ENCODE assay signal across 8 cellular contexts in the genomic region with DNA sequence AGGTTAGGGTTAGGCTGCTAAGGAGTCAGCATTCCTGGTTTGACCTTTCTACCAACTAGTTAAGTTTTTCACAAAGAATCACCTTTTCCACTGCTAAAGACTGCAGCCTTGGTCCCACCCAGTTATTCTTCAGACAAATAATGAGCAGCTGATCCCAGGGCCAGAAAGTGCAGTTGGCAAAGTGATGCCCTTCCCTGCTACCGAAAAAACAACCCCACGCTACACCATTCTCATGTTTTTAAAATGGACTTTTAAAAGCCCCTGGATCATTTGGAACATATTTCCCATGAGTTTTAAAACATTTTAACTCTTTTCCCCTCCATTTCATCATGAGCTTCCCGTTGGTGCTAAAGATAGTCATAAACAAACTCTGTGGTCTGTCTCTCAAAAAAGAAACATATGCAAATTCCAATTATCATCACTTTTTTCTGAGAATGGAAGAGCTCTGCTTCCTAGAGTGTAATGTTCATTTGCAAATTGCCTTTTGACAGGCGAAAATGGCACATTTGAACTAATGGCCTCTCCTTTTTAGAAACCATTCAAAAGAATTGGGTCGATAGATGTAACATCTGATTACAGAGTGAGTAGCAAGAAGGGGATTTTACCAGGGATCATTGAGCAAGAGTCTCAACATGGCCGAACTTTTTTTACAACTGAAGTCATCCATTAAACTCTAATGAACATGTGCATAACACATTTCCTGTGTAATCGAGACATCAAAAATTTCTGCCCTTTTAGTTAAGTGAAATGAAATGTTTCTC.
DNase-seq lines count a peak whose midpoint lies in the region; ATAC-seq and TF ChIP-seq lines count a peak whose summit lies in the region.

No MANE protein-coding gene starts in this region.

- CTCF ChIA-PET in OCI-LY7 (lab: Charles Lee; ENCODE audit: unreplicated experiment), result no interaction called here

- no peak overlapping the region for H2AFZ ChIP-seq in OCI-LY7 (ENCODE audit: low read length)

- peak overlapping the region; percentile 71 for H3K4me3 Mint-ChIP-seq in natural killer cell treated with Interleukin-12 subunit alpha and Interleukin-12 subunit beta and Interleukin-15 and Interleukin-18, amount 100 ng/mL, for 72 hours

- peak; percentile 43 for ATAC-seq in GM18508 (IDR thresholded peaks at IDR 0.05; ENCODE audit: insufficient read depth, unreplicated experiment)
- ATAC-seq in GM21786 (IDR thresholded peaks at IDR 0.05; ENCODE audit: unreplicated experiment), result peak; percentile 63
- ATAC-seq in natural killer cell treated with Interleukin-12 subunit alpha and Interleukin-12 subunit beta and Interleukin-15 and Interleukin-18, amount 100 ng/mL, for 72 hours, result peak; percentile 80 to 92

- no peaks in the 10 kb centered on the region for H3K9me3 ChIP-seq in OCI-LY7 (ENCODE audit: low read length)

- H3K27me3 Mint-ChIP-seq in natural killer cell treated with Interleukin-12 subunit alpha and Interleukin-12 subunit beta and Interleukin-15 and Interleukin-18, amount 100 ng/mL, for 72 hours, result no peaks in the 10 kb centered on the region

- H3K79me2 ChIP-seq in OCI-LY7 (ENCODE audit: insufficient read depth, low read depth, low read length), result no peaks in the 10 kb centered on the region

- H3K27ac Mint-ChIP-seq in natural killer cell treated with Interleukin-12 subunit alpha and Interleukin-12 subunit beta and Interleukin-15 and Interleukin-18, amount 100 ng/mL, for 72 hours, result peak overlapping the region; percentile 92 to 96

- no peak for TF ChIP-seq CTCF in OCI-LY7 (conservative IDR thresholded peaks at IDR 0.05; ENCODE audit: low read length)

- H3K4me1 ChIP-seq in OCI-LY7 (ENCODE audit: insufficient read depth, low read length, poor library complexity, severe bottlenecking), result peaks cover 4% of the 10 kb centered on the region

- H3K9me3 Mint-ChIP-seq in natural killer cell treated with Interleukin-12 subunit alpha and Interleukin-12 subunit beta and Interleukin-15 and Interleukin-18, amount 100 ng/mL, for 72 hours, result peaks cover 12% of the 10 kb centered on the region

- no peak overlapping the region for H3K4me2 ChIP-seq in OCI-LY7 (ENCODE audit: low read length)

- H4K20me1 ChIP-seq in OCI-LY7 (ENCODE audit: insufficient read depth, low read length), result no peaks in the 10 kb centered on the region

- peak; percentile 69 for DNase-seq in NAMALWA (ENCODE audit: low spot score)
- peak; percentile 72 for DNase-seq in natural killer cell treated with Interleukin-12 subunit alpha and Interleukin-12 subunit beta and Interleukin-15 and Interleukin-18, amount 100 ng/mL, for 72 hours (ENCODE audit: low spot score)
- DNase-seq in posterior cingulate gyrus, result no peak
- DNase-seq in NK-92 treated with Interleukin-12 subunit alpha and Interleukin-12 subunit beta, amount 100 ng/mL, for 24 hours (lab: John Stamatoyannopoulos, UW), result no peak
- DNase-seq in iPS-NIHi7 (ENCODE audit: extremely low spot score), result no peak
- DNase-seq in OCI-LY7 (ENCODE audit: low spot score), result no peak

- H3K9me2 ChIP-seq in OCI-LY7 (ENCODE audit: insufficient read depth, low read length), result no peaks in the 10 kb centered on the region

- no TSS peak for BruUV-seq in OCI-LY7 (replicated peaks; lab: Mats Ljungman, UMichigan)

- intact Hi-C loops in posterior cingulate gyrus (cut with DNase I) (no loop called here), OCI-LY7 (cut with micrococcal nuclease; ENCODE audit: unreplicated experiment) (no loop called here)

- H3K36me3 Mint-ChIP-seq in natural killer cell treated with Interleukin-12 subunit alpha and Interleukin-12 subunit beta and Interleukin-15 and Interleukin-18, amount 100 ng/mL, for 72 hours, result peaks cover 26% of the 10 kb centered on the region

- POLR2A ChIA-PET in OCI-LY7 (lab: Charles Lee), result interaction anchor here (0.6 to 1.6 kb wide), 2 partner anchors 45 to 51 kb away, joined by 3 to 5 read pairs; no protein-coding TSS in a partner anchor

- peaks cover 58 to 67% of the 10 kb centered on the region in 2 donors for H3K4me1 Mint-ChIP-seq in natural killer cell treated with Interleukin-12 subunit alpha and Interleukin-12 subunit beta and Interleukin-15 and Interleukin-18, amount 100 ng/mL, for 72 hours (ENCODE audit: low read depth in 2 of 2)

- H3K27ac ChIP-seq in OCI-LY7 (ENCODE audit: low read depth, low read length, poor library complexity, severe bottlenecking), result no peak overlapping the region

- H3K4me3 ChIP-seq in OCI-LY7 (ENCODE audit: low read depth, low read length, poor library complexity, severe bottlenecking), result no peak overlapping the region

- no peaks in the 10 kb centered on the region for H3K36me3 ChIP-seq in OCI-LY7 (ENCODE audit: insufficient read depth, low read length)

Comparison
In these comparisons a context has a peak if more than half of its experiments do, and no peak if none do; other contexts are left out.
1. DNase-seq: peak in NAMALWA (single experiment) and natural killer cell treated with Interleukin-12 subunit alpha and Interleukin-12 subunit beta and Interleukin-15 and Interleukin-18, amount 100 ng/mL, for 72 hours (single experiment); none in posterior cingulate gyrus (0 of 10), NK-92 treated with Interleukin-12 subunit alpha and Interleukin-12 subunit beta, amount 100 ng/mL, for 24 hours (single experiment), iPS-NIHi7 (single experiment) and OCI-LY7 (single experiment).
2. Peak in every context shown above with its lines, with median percentiles within 50 percentile points of each other: ATAC-seq.